1 cellular context compared by ENCODE assay signal in the genomic region with DNA sequence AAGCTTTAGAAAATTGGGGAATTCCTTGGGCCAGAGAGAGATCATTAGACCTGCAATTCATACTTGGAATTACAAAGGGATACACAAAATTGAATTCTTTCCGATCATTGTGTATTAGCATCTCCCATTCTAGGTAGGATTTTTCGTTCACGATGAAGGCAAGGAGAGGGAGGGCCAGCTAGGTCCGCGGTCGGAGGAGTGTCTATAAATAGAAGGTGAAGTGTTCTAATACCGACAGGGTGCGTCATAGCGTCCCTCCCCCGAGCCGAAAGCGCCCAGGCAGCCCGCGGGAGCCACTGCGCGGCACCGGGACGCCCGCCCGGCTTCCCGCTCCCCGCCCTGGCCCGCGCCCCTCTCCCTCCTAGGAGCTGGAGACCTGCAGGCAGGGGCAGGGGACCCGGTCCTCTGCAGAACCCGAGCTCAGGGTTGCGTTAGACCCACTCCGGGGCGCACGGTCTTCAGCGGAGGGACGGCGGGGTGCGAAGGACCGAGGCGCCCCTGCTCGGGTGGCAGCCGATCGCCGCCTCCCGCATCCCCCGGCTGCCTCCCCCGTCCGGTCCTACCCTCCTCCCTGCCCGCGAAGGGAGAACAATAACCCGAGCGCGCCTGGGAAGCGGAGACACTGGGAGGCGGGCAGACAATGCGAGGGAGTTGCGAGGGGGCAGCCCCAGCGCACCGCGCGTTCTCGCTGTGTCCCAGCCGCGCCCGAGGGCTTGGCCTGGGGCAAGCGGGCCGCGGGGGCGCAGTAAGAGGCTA.
TF ChIP-seq lines count a peak whose summit lies in the region.

No MANE protein-coding gene starts in this region.

TF ChIP-seq in WTC11, 78 proteins besides CTCF, POLR2A, EP300 and RAD21 (continued from another document):
- TF ChIP-seq NFYB (CRISPR knock-in tag; conservative IDR thresholded peaks at IDR 0.05; ENCODE audit: low read depth) (no peak), CBFB (CRISPR knock-in tag; IDR thresholded peaks at IDR 0.05; ENCODE audit: low read depth) (no peak), ZNF416 (CRISPR knock-in tag; IDR thresholded peaks at IDR 0.05) (no peak), ZNF263 (CRISPR knock-in tag; IDR thresholded peaks at IDR 0.05; ENCODE audit: low read depth) (0 out of 2 replicates have a peak, but pooled peaks have one; percentile 31)
- TF ChIP-seq, protein P1, sequence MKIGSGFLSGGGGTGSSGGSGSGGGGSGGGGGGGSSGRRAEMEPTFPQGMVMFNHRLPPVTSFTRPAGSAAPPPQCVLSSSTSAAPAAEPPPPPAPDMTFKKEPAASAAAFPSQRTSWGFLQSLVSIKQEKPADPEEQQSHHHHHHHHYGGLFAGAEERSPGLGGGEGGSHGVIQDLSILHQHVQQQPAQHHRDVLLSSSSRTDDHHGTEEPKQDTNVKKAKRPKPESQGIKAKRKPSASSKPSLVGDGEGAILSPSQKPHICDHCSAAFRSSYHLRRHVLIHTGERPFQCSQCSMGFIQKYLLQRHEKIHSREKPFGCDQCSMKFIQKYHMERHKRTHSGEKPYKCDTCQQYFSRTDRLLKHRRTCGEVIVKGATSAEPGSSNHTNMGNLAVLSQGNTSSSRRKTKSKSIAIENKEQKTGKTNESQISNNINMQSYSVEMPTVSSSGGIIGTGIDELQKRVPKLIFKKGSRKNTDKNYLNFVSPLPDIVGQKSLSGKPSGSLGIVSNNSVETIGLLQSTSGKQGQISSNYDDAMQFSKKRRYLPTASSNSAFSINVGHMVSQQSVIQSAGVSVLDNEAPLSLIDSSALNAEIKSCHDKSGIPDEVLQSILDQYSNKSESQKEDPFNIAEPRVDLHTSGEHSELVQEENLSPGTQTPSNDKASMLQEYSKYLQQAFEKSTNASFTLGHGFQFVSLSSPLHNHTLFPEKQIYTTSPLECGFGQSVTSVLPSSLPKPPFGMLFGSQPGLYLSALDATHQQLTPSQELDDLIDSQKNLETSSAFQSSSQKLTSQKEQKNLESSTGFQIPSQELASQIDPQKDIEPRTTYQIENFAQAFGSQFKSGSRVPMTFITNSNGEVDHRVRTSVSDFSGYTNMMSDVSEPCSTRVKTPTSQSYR (CRISPR knock-in tag; IDR thresholded peaks at IDR 0.05) = 0 out of 2 replicates have a peak, but pooled peaks have one; percentile 26
- TF ChIP-seq, protein P2, sequence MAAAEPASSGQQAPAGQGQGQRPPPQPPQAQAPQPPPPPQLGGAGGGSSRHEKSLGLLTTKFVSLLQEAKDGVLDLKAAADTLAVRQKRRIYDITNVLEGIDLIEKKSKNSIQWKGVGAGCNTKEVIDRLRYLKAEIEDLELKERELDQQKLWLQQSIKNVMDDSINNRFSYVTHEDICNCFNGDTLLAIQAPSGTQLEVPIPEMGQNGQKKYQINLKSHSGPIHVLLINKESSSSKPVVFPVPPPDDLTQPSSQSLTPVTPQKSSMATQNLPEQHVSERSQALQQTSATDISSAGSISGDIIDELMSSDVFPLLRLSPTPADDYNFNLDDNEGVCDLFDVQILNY (CRISPR knock-in tag; IDR thresholded peaks at IDR 0.05) = peak; percentile 75; the same call in 1 of the 2 replicates
- TF ChIP-seq, protein P3, sequence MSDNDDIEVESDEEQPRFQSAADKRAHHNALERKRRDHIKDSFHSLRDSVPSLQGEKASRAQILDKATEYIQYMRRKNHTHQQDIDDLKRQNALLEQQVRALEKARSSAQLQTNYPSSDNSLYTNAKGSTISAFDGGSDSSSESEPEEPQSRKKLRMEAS (CRISPR knock-in tag; IDR thresholded peaks at IDR 0.05) = peak; percentile 66; the same call in 1 of the 2 replicates
TF ChIP-seq in WTC11: peak in this region for 15.
